11 cellular contexts compared by ENCODE assay signal in genomic region chr12:72273499-72273837, GRCh38. TPM values are rescaled to one million over a fixed set of nuclear protein-coding genes. Genes with fewer than 3 reads are reported as not detected.
DNase-seq lines count a peak whose midpoint lies in the region; ATAC-seq and TF ChIP-seq lines count a peak whose summit lies in the region.
"Had no signal": no experiment of that assay in that cellular context is flagged by ENCODE, and none has a peak within 500 bp of the region (broad histone marks: within the 10 kb centered on the region; RNA-seq: fewer than 3 reads in every experiment).

No MANE protein-coding gene starts in this region.

- H4K91ac ChIP-seq in trophoblast cell (ENCODE audit: low read depth, low read length), result no peak overlapping the region

- DNase-seq in Caki2 (ENCODE audit: low read depth) (peak; percentile 83), SJSA1 (ENCODE audit: low read depth in 1 of 2, low spot score in 2 of 2) (peak in 1 of 2 experiments; percentile 41), left ventricle myocardium inferior (no peak), trophoblast cell (no peak), NCI-H748 (lab: John Stamatoyannopoulos, UW; ENCODE audit: unreplicated experiment) (no peak), GM13976 (ENCODE audit: low spot score) (no peak), superior temporal gyrus (ENCODE audit: extremely low spot score) (no peak)
- DNase-seq: activated T-cell treated with anti-CD3 and anti-CD28 coated beads, Interleukin-2, amount 50 U/mL, for 24 hours; foreskin melanocyte; stimulated activated CD4-positive, alpha-beta T cell treated with anti-CD3 and anti-CD28 coated beads, Interleukin-12 subunit alpha, Interleukin-12 subunit beta, amount 100 ng/mL, for 4 hours had no signal

- H3K18ac ChIP-seq in trophoblast cell (ENCODE audit: low read length), result no peak overlapping the region

- no peak overlapping the region for H2AFZ ChIP-seq in trophoblast cell (ENCODE audit: insufficient read depth, low read length, poor library complexity)

- H4K8ac ChIP-seq in trophoblast cell (ENCODE audit: low read depth, low read length), result no peak overlapping the region

- peaks cover 4% of the 10 kb centered on the region for H3K36me3 ChIP-seq in SJSA1
- H3K36me3 ChIP-seq in left ventricle myocardium inferior, result no peaks in the 10 kb centered on the region
- H3K36me3 ChIP-seq in trophoblast cell (ENCODE audit: control insufficient read depth in 1 of 2, insufficient read depth in 2 of 2, low read length in 2 of 2), result no peaks in the 10 kb centered on the region

- H3K79me1 ChIP-seq in trophoblast cell (ENCODE audit: low read length), result peaks cover 5% of the 10 kb centered on the region

- H3K4me2 ChIP-seq in trophoblast cell (ENCODE audit: low read length), result peak overlapping the region; percentile 97

- no peaks in the 10 kb centered on the region for H3K9me3 ChIP-seq in SJSA1 (replicated peaks)
- no peaks in the 10 kb centered on the region for H3K9me3 ChIP-seq in left ventricle myocardium inferior (replicated peaks)
- peaks cover 2% of the 10 kb centered on the region for H3K9me3 ChIP-seq in trophoblast cell (ENCODE audit: insufficient read depth, low read depth, low read length)

- H3K27me3 ChIP-seq in SJSA1 (replicated peaks), result no peaks in the 10 kb centered on the region
- H3K27me3 ChIP-seq in left ventricle myocardium inferior (ENCODE audit: low read depth), result peaks cover 100% of the 10 kb centered on the region
- H3K27me3 ChIP-seq in trophoblast cell (ENCODE audit: insufficient read depth, low read length), result peaks cover 15% of the 10 kb centered on the region

- no peak overlapping the region for H2BK120ac ChIP-seq in trophoblast cell (ENCODE audit: insufficient read depth, low read length, poor library complexity)

- WGBS in trophoblast cell (ENCODE audit: extremely low coverage, insufficient coverage, insufficient read length), result no CpG with 5 or more reads among the region's 24 CpGs

- in situ Hi-C loops in Caki2 (cut with HindIII; ENCODE audit: low pct_unique_long_range_greater_than_20kb, low sequenced_read_pairs), result no loop called here
- in situ Hi-C loops in GM13976 (cut with MboI; ENCODE audit: low sequenced_read_pairs, unreplicated experiment), result no loop called here

- ATAC-seq in GM21619 (IDR thresholded peaks at IDR 0.05; ENCODE audit: unreplicated experiment), result no peak

- no peak overlapping the region for H3K14ac ChIP-seq in trophoblast cell (ENCODE audit: low read length)

- H2BK12ac ChIP-seq in trophoblast cell (ENCODE audit: low read length), result no peak overlapping the region

- no peak overlapping the region for H3K4ac ChIP-seq in trophoblast cell (ENCODE audit: low read depth, low read length)

- H2BK5ac ChIP-seq in trophoblast cell (ENCODE audit: low read depth, low read length, poor library complexity), result no peak overlapping the region

- no peak overlapping the region for H4K12ac ChIP-seq in trophoblast cell (ENCODE audit: low read depth, low read length)

- H2AK5ac ChIP-seq in trophoblast cell (ENCODE audit: low read length), result no peak overlapping the region

- no peak overlapping the region for H3K9ac ChIP-seq in trophoblast cell (ENCODE audit: low read length)

- H3K79me2 ChIP-seq in trophoblast cell (ENCODE audit: control insufficient read depth, insufficient read depth, low read length, poor library complexity), result peaks cover 2% of the 10 kb centered on the region

- H3K23ac ChIP-seq in trophoblast cell (ENCODE audit: low read length), result no peak overlapping the region

- intact Hi-C loops in left ventricle myocardium inferior (cut with micrococcal nuclease), result no loop called here

- H3K27ac ChIP-seq in SJSA1, result peak overlapping the region; percentile 65
- H3K27ac ChIP-seq in left ventricle myocardium inferior (replicated peaks), result no peak overlapping the region
- H3K27ac ChIP-seq in trophoblast cell (ENCODE audit: low read depth, low read length), result no peak overlapping the region

- H3K4me1 ChIP-seq in SJSA1 (replicated peaks) (peaks cover 31% of the 10 kb centered on the region), left ventricle myocardium inferior (peaks cover 27% of the 10 kb centered on the region), trophoblast cell (ENCODE audit: control insufficient read depth in 1 of 2, insufficient read depth in 2 of 2, low read length in 2 of 2) (peaks cover 6 to 10% of the 10 kb centered on the region in 2 experiments)

- H3K4me3 ChIP-seq in SJSA1 (peak overlapping the region; percentile 75), left ventricle myocardium inferior (peak overlapping the region; percentile 66), trophoblast cell (ENCODE audit: low read depth, low read length) (peak overlapping the region; percentile 75)

- TF ChIP-seq CTCF in left ventricle myocardium inferior (IDR thresholded peaks at IDR 0.05; ENCODE audit: borderline replicate concordance) (no peak), GM13976 (IDR thresholded peaks at IDR 0.05; ENCODE audit: borderline replicate concordance, control extremely low read depth, extremely low read depth, insufficient read depth, missing control alignments) (no peak)

RNA-seq across cellular contexts. Expression of gene TRHDE, which starts 1.3 kb away (rescaled TPM):
- 26.0 and 36.2 TPM in 2 replicates for total RNA-seq in Caki2 (2014; rRNA removed; shearing (Covaris generic); ENCODE audit: low replicate concordance)
- 13.4 and 29.5 TPM in 2 replicates for total RNA-seq in SJSA1 (2014; rRNA removed; shearing (Covaris generic))
- 0.96 TPM for total RNA-seq in left ventricle myocardium inferior
- 3.2 and 4.3 TPM in 2 replicates for polyA plus RNA-seq in trophoblast cell (2013)
